7 cellular contexts compared by ENCODE assay signal in genomic region chrX:139134316-139134715, GRCh38.
"Had no signal": no experiment of that assay in that cellular context is flagged by ENCODE, and none has a peak within 500 bp of the region (broad histone marks: within the 10 kb centered on the region; RNA-seq: fewer than 3 reads in every experiment).

No MANE protein-coding gene starts in this region.

- H3K4me3 ChIP-seq: GM12878 had no signal

- FAIRE-seq: G401.6, GM12878, GM12891, GM18507, GM19239 had no signal

- DNase-seq: GDM1, GF-D8 had no signal

- ATAC-seq: GM12878 had no signal
